ENCODE assay signal across 8 cellular contexts in the genomic region with DNA sequence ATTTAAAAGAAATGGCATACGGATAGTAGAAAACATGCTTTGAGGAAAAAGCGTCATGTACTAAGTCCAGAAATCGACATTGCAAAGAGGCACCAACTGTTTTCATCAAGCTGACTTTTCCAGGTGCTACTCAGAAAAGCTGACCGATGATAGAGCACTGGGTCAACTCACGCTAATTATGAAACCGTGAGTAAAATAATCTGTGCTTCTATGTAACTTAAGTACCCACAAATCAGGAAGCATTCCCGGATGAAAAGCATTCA. TPM values are rescaled to one million over a fixed set of nuclear protein-coding genes. Genes with fewer than 3 reads are reported as not detected.
A peak's percentile ranks its signal among the peaks of the same experiment; 100 is the strongest.
DNase-seq lines count a peak whose midpoint lies in the region; ATAC-seq and TF ChIP-seq lines count a peak whose summit lies in the region.

No MANE protein-coding gene starts in this region.

- in situ Hi-C loops in gastrocnemius medialis (cut with MboI; ENCODE audit: low sequenced_read_pairs in 4 of 4) = loop anchor here in 1 of 4 donors (10.0 kb wide), 1 partner anchor 49 kb away; a partner anchor contains a TSS

- no peaks in the 10 kb centered on the region for H3K9me3 ChIP-seq in SK-N-MC (ENCODE audit: low read depth, low read length)
- H3K9me3 ChIP-seq in gastrocnemius medialis = no peaks in the 10 kb centered on the region

- peak overlapping the region; percentile 84 for H3K9ac ChIP-seq in SK-N-MC (ENCODE audit: insufficient read length)

- peak overlapping the region; percentile 95 for H3K4me3 ChIP-seq in SK-N-MC
- H3K4me3 ChIP-seq in gastrocnemius medialis = peak overlapping the region; percentile 78 to 99 (median 82)

- H3K36me3 ChIP-seq in SK-N-MC (ENCODE audit: insufficient read depth, low read length) (peaks cover 17% of the 10 kb centered on the region), gastrocnemius medialis (peaks cover 0 to 5% of the 10 kb centered on the region in 2 donors)

- no peaks in the 10 kb centered on the region for H3K27me3 ChIP-seq in foreskin keratinocyte
- H3K27me3 ChIP-seq in gastrocnemius medialis = no peaks in the 10 kb centered on the region

- DNase-seq in NCI-H526 treated with DMSO at 0.1 percent for 48 hours (lab: John Stamatoyannopoulos, UW) = peak; percentile 86
- DNase-seq in NCI-H526 (lab: John Stamatoyannopoulos, UW) = no peak
- DNase-seq in SK-N-MC (ENCODE audit: low read depth, low spot score) = no peak
- no peak for DNase-seq in foreskin keratinocyte
- no peak for DNase-seq in gastrocnemius medialis
- no peak for DNase-seq in NK-92 treated with Interleukin-12 subunit alpha and Interleukin-12 subunit beta, amount 100 ng/mL, for 24 hours (lab: John Stamatoyannopoulos, UW)
- no peak for DNase-seq in NCI-H2029 (lab: John Stamatoyannopoulos, UW)

- TF ChIP-seq POLR2A in gastrocnemius medialis (IDR thresholded peaks at IDR 0.05) = no peak

- H3K27ac ChIP-seq in SK-N-MC (peak overlapping the region; percentile 97; the same call in 1 of the 2 replicates), foreskin keratinocyte (peak overlapping the region; percentile 84), gastrocnemius medialis (peak overlapping the region; percentile 85 to 90 (median 88))

- H3K4me1 ChIP-seq in foreskin keratinocyte (peaks cover 13% of the 10 kb centered on the region), gastrocnemius medialis (peaks cover 12 to 16% of the 10 kb centered on the region in 2 donors)

- peak; percentile 41 for ATAC-seq in HG02763 (IDR thresholded peaks at IDR 0.05; ENCODE audit: unreplicated experiment)
- no peak for ATAC-seq in foreskin keratinocyte
- peak; percentile 63 to 68 for ATAC-seq in gastrocnemius medialis

- TF ChIP-seq CTCF in foreskin keratinocyte (conservative IDR thresholded peaks at IDR 0.05) = no peak
- no peak for TF ChIP-seq CTCF in gastrocnemius medialis (IDR thresholded peaks at IDR 0.05 in 4 of 5, conservative IDR thresholded peaks at IDR 0.05 in 1 of 5)

- intact Hi-C loops in gastrocnemius medialis (cut with DNase I; ENCODE audit: low total_unique reads) = loop anchor here (1.0 to 10.0 kb wide), 3 partner anchors 46 to 1229 kb away; a partner anchor contains a TSS

RNA-seq across cellular contexts. Expression of a gene that starts 0.4 kb away (rescaled TPM):
- total RNA-seq in foreskin keratinocyte = 25.8 and 30.9 TPM in 2 replicates
- 15.7 and 22.5 TPM in 2 replicates for polyA plus RNA-seq in foreskin keratinocyte
- 1 to 10 TPM; 3.6 to 9.7 (median 5.6) TPM for total RNA-seq in gastrocnemius medialis

RNA-seq across cellular contexts. Expression of a gene that starts 45.3 kb away (rescaled TPM):
- total RNA-seq in foreskin keratinocyte (1.0 TPM in 2 replicates), gastrocnemius medialis (1 to 10 TPM in 3 of 4 donors, under 1 TPM in 1; 0.47 to 5.9 (median 2.1) TPM)
- 0.30 and 0.40 TPM in 2 replicates for polyA plus RNA-seq in foreskin keratinocyte
